In the genomic region with DNA sequence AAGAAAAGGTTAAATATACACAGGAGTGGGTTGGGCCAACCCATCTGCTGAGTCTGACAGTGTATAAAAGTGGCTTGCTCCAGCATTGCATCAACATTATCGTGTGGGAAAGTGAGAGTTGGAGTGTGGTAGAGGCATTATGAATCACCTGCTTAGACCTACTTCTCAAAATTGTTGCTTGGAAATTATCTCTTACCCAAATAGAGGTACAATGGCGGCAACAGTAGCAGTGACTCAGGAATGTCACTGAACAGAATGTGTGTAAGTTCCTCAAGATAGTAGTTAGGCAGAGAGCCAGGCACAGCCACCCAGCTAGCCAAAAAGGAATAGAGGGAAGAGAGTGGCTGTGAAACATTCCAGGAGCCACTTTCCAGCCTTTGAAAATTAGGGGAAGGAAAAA, we compare ENCODE assay signal across 21 cellular contexts.
A peak's percentile ranks its signal among the peaks of the same experiment; 100 is the strongest.
DNase-seq lines count a peak whose midpoint lies in the region; TF ChIP-seq lines count a peak whose summit lies in the region.
"Had no signal": no experiment of that assay in that cellular context is flagged by ENCODE, and none has a peak within 500 bp of the region (broad histone marks: within the 10 kb centered on the region; RNA-seq: fewer than 3 reads in every experiment).

No MANE protein-coding gene starts in this region.

- in situ Hi-C loops in transverse colon (cut with MboI; ENCODE audit: low pct_ligation_motif_present in 1 of 4, low pct_unique_long_range_greater_than_20kb in 1 of 4, low sequenced_read_pairs in 3 of 4): no loop called here

- no peak overlapping the region for H2AK5ac ChIP-seq in trophoblast cell (ENCODE audit: low read length)

- DNase-seq in MCF 10A (ENCODE audit: unreplicated experiment) (no peak), breast epithelium (ENCODE audit: low spot score in 2 of 2) (no peak), dorsolateral prefrontal cortex (peak in 6 of 10 donors; percentile 19 to 59 (median 51)), trophoblast cell (peak; percentile 59 to 86), retina (no peak), NCI-H345 treated with DMSO at 0.1 percent for 48 hours (lab: John Stamatoyannopoulos, UW; ENCODE audit: unreplicated experiment) (no peak), transverse colon (no peak)
- DNase-seq in activated naive CD4-positive, alpha-beta T cell treated with anti-CD3 and anti-CD28 coated beads, Interleukin-2, amount 50 U/mL, for 16 hours: no peak
- DNase-seq: DMS79 treated with DMSO at 0.1 percent for 48 hours, H9, KG1, MV-4-11, NCI-H1417, NCI-H187, NCI-H2107, NCI-H2227 treated with DMSO at 0.1 percent for 48 hours, NCI-H526, SHP77 had no signal

- no peak overlapping the region for H3K18ac ChIP-seq in trophoblast cell (ENCODE audit: low read length)

- peak overlapping the region; percentile 46 for H3K27ac Mint-ChIP-seq in MCF 10A (ENCODE audit: low read depth, unreplicated experiment)
- H3K27ac Mint-ChIP-seq: CD14-positive monocyte, H9 had no signal

- POLR2A ChIA-PET in MCF 10A (lab: Yijun Ruan, JAX): no interaction called here

- H2BK5ac ChIP-seq in trophoblast cell (ENCODE audit: low read depth, low read length, poor library complexity): no peak overlapping the region

- no peaks in the 10 kb centered on the region for H3K79me2 ChIP-seq in trophoblast cell (ENCODE audit: control insufficient read depth, insufficient read depth, low read length, poor library complexity)

- no peak overlapping the region for H3K4me3 Mint-ChIP-seq in MCF 10A (ENCODE audit: unreplicated experiment)
- H3K4me3 Mint-ChIP-seq: CD14-positive monocyte, H9 had no signal

- no peak overlapping the region for H4K8ac ChIP-seq in trophoblast cell (ENCODE audit: low read depth, low read length)

- H3K4me3 ChIP-seq in breast epithelium: no peak overlapping the region
- H3K4me3 ChIP-seq in dorsolateral prefrontal cortex: no peak overlapping the region
- no peak overlapping the region for H3K4me3 ChIP-seq in trophoblast cell (ENCODE audit: low read depth, low read length)
- no peak overlapping the region for H3K4me3 ChIP-seq in transverse colon
- H3K4me3 ChIP-seq: SK-N-MC had no signal

- no peaks in the 10 kb centered on the region for H3K4me1 Mint-ChIP-seq in MCF 10A (ENCODE audit: insufficient read depth, unreplicated experiment)
- H3K4me1 Mint-ChIP-seq: CD14-positive monocyte, H9 had no signal

- H3K4me2 ChIP-seq in trophoblast cell (ENCODE audit: low read length): no peak overlapping the region

- H3K27ac ChIP-seq in breast epithelium: no peak overlapping the region
- peak overlapping the region in 1 of 59 donors; percentile 20 for H3K27ac ChIP-seq in dorsolateral prefrontal cortex
- no peak overlapping the region for H3K27ac ChIP-seq in trophoblast cell (ENCODE audit: low read depth, low read length)
- no peak overlapping the region for H3K27ac ChIP-seq in transverse colon
- H3K27ac ChIP-seq: 22Rv1, SK-N-MC had no signal

- no peaks in the 10 kb centered on the region for H3K36me3 Mint-ChIP-seq in MCF 10A (ENCODE audit: insufficient read depth, unreplicated experiment)
- H3K36me3 Mint-ChIP-seq: CD14-positive monocyte had no signal

- H3K36me3 ChIP-seq in breast epithelium: peaks cover 1% of the 10 kb centered on the region
- H3K36me3 ChIP-seq in trophoblast cell (ENCODE audit: control insufficient read depth in 1 of 2, insufficient read depth in 2 of 2, low read length in 2 of 2): no peaks in the 10 kb centered on the region
- H3K36me3 ChIP-seq in transverse colon: no peaks in the 10 kb centered on the region

- no peaks in the 10 kb centered on the region for H3K9me3 ChIP-seq in breast epithelium
- no peaks in the 10 kb centered on the region for H3K9me3 ChIP-seq in trophoblast cell (ENCODE audit: insufficient read depth, low read depth, low read length)
- H3K9me3 ChIP-seq in transverse colon: peaks cover 0 to 3% of the 10 kb centered on the region in 2 donors

- CTCF ChIA-PET in MCF 10A (lab: Yijun Ruan, JAX): no interaction called here

- no peak overlapping the region for H2BK12ac ChIP-seq in trophoblast cell (ENCODE audit: low read length)

- H3K14ac ChIP-seq in trophoblast cell (ENCODE audit: low read length): no peak overlapping the region

- TF ChIP-seq CTCF in MCF 10A (IDR thresholded peaks at IDR 0.05; ENCODE audit: unreplicated experiment) (no peak), breast epithelium (IDR thresholded peaks at IDR 0.05) (no peak), dorsolateral prefrontal cortex (IDR thresholded peaks at IDR 0.05 in 54 of 56, conservative IDR thresholded peaks at IDR 0.05 in 2 of 56; ENCODE audit: low read depth in 1 of 56, partially characterized antibody in 56 of 56) (no peak), transverse colon (IDR thresholded peaks at IDR 0.05) (no peak)

- no peaks in the 10 kb centered on the region for H3K4me1 ChIP-seq in breast epithelium
- no peaks in the 10 kb centered on the region for H3K4me1 ChIP-seq in trophoblast cell (ENCODE audit: control insufficient read depth in 1 of 2, insufficient read depth in 2 of 2, low read length in 2 of 2)
- H3K4me1 ChIP-seq in transverse colon: no peaks in the 10 kb centered on the region

- no TSS peak for BruUV-seq in MCF 10A (replicated peaks; lab: Mats Ljungman, UMichigan)

- WGBS in trophoblast cell (ENCODE audit: extremely low coverage, insufficient coverage, insufficient read length): no CpG with 5 or more reads among the region's 2 CpGs
- WGBS in transverse colon (ENCODE audit: low coverage in 1 of 2), 2 donors: 70 to 79% methylated on average over 2 of the region's 2 CpGs

- no peaks in the 10 kb centered on the region for H3K9me3 Mint-ChIP-seq in MCF 10A (ENCODE audit: unreplicated experiment)
- H3K9me3 Mint-ChIP-seq: H9 had no signal

- no peak overlapping the region for H3K4ac ChIP-seq in trophoblast cell (ENCODE audit: low read depth, low read length)

- no peak for TF ChIP-seq EP300 in transverse colon (IDR thresholded peaks at IDR 0.05; ENCODE audit: low read depth)

- H2AFZ ChIP-seq in trophoblast cell (ENCODE audit: insufficient read depth, low read length, poor library complexity): no peak overlapping the region

- H4K91ac ChIP-seq in trophoblast cell (ENCODE audit: low read depth, low read length): no peak overlapping the region

- no peak overlapping the region for H3K23ac ChIP-seq in trophoblast cell (ENCODE audit: low read length)

- no peak overlapping the region for H4K12ac ChIP-seq in trophoblast cell (ENCODE audit: low read depth, low read length)

- H2BK120ac ChIP-seq in trophoblast cell (ENCODE audit: insufficient read depth, low read length, poor library complexity): no peak overlapping the region

- no peaks in the 10 kb centered on the region for H3K79me1 ChIP-seq in trophoblast cell (ENCODE audit: low read length)

- no peak for TF ChIP-seq POLR2A in breast epithelium (IDR thresholded peaks at IDR 0.05)
- no peak for TF ChIP-seq POLR2A in transverse colon (IDR thresholded peaks at IDR 0.05)

- no peak overlapping the region for H3K9ac ChIP-seq in trophoblast cell (ENCODE audit: low read length)

- no peaks in the 10 kb centered on the region for H3K27me3 Mint-ChIP-seq in MCF 10A (ENCODE audit: insufficient read depth, unreplicated experiment)

- intact Hi-C loops in MCF 10A (cut with micrococcal nuclease): no loop called here
- intact Hi-C loops in breast epithelium (cut with DNase I; ENCODE audit: low total_unique reads): no loop called here
- intact Hi-C loops in dorsolateral prefrontal cortex (cut with DNase I): no loop called here
- intact Hi-C loops in transverse colon (cut with DNase I; ENCODE audit: low total_unique reads): no loop called here

- H3K27me3 ChIP-seq in breast epithelium (no peaks in the 10 kb centered on the region), dorsolateral prefrontal cortex (no peaks in the 10 kb centered on the region), trophoblast cell (ENCODE audit: insufficient read depth, low read length) (no peaks in the 10 kb centered on the region), transverse colon (no peaks in the 10 kb centered on the region)

Comparison
In these comparisons a context has a peak if more than half of its experiments do, and no peak if none do; other contexts are left out.
1. DNase-seq: peak in dorsolateral prefrontal cortex (6 of 10) and trophoblast cell (2 of 2); none in MCF 10A (single experiment), breast epithelium (0 of 2), retina (single experiment), NCI-H345 treated with DMSO at 0.1 percent for 48 hours (single experiment), transverse colon (single experiment) and activated naive CD4-positive, alpha-beta T cell treated with anti-CD3 and anti-CD28 coated beads, Interleukin-2, amount 50 U/mL, for 16 hours (single experiment).